8 cellular contexts compared by ENCODE assay signal in genomic region chr18:75247041-75247551, GRCh38. TPM values are rescaled to one million over a fixed set of nuclear protein-coding genes. Genes with fewer than 3 reads are reported as not detected.
DNase-seq lines count a peak whose midpoint lies in the region; ATAC-seq and TF ChIP-seq lines count a peak whose summit lies in the region.

No MANE protein-coding gene starts in this region.

- peak overlapping the region; percentile 74 for H2AFZ ChIP-seq in SK-N-SH (ENCODE audit: low read depth)

- intact Hi-C loops in esophagus muscularis mucosa (cut with DNase I), result loop anchor here (5.0 kb wide), 1 partner anchor 35 kb away; the partner anchor contains the start of gene TSHZ1

- H3K9me2 ChIP-seq in SK-N-SH, result no peaks in the 10 kb centered on the region

- no peaks in the 10 kb centered on the region for H4K20me1 ChIP-seq in SK-N-SH (ENCODE audit: insufficient read depth)

- TF ChIP-seq EP300 in SK-N-SH (IDR thresholded peaks at IDR 0.05; ENCODE audit: borderline replicate concordance in 1 of 2, low read depth in 1 of 2, low read length in 1 of 2) (no peak), esophagus muscularis mucosa (IDR thresholded peaks at IDR 0.05) (no peak)

- H3K27ac ChIP-seq in SK-N-SH (ENCODE audit: low read depth in 2 of 2, low read length in 1 of 2) (peak overlapping the region; percentile 64 to 88), esophagus muscularis mucosa (replicated peaks in 1 of 4) (peak overlapping the region; percentile 74 to 78 (median 76))

- H3K9ac ChIP-seq in SK-N-SH, result peak overlapping the region; percentile 59

- no peaks in the 10 kb centered on the region for H3K9me3 ChIP-seq in SK-N-SH
- H3K9me3 ChIP-seq in esophagus muscularis mucosa, result no peaks in the 10 kb centered on the region

- H3K79me2 ChIP-seq in SK-N-SH (ENCODE audit: insufficient read depth), result 0 out of 2 replicates have a peak, but pooled peaks cover 3% of the 10 kb centered on the region

- H3F3A ChIP-seq in SK-N-SH (replicated peaks; ENCODE audit: insufficient read depth), result peaks cover 7% of the 10 kb centered on the region

- TF ChIP-seq CTCF in SK-N-SH (IDR thresholded peaks at IDR 0.05) (no peak), esophagus muscularis mucosa (IDR thresholded peaks at IDR 0.05) (no peak), retinal pigment epithelial cell (conservative IDR thresholded peaks at IDR 0.05; ENCODE audit: low read depth, low read length) (no peak)

- H3K4me1 ChIP-seq in SK-N-SH (ENCODE audit: control insufficient read depth in 1 of 2, insufficient read depth in 2 of 2, low read depth in 1 of 2, low read length in 1 of 2) (peaks cover 0 to 50% of the 10 kb centered on the region in 2 experiments; a peak in 2 of 4 replicates), esophagus muscularis mucosa (peaks cover 19 to 65% (median 58%) of the 10 kb centered on the region in 4 donors)

- CTCF ChIA-PET in SK-N-SH (lab: Yijun Ruan, JAX), result no interaction called here

- DNase-seq in GF-D8 (lab: John Stamatoyannopoulos, UW), result peak; percentile 44
- peak; percentile 53 for DNase-seq in SK-N-SH
- DNase-seq in esophagus muscularis mucosa (ENCODE audit: extremely low spot score), result no peak
- DNase-seq in retinal pigment epithelial cell (ENCODE audit: low read depth), result no peak
- DNase-seq in NCI-H1436 (lab: John Stamatoyannopoulos, UW), result no peak
- no peak for DNase-seq in activated CD4-positive, alpha-beta T cell treated with anti-CD3 and anti-CD28 coated beads, Interleukin-2, amount 50 U/mL, for 1 hour

- POLR2A ChIA-PET in SK-N-SH (lab: Yijun Ruan, JAX), result interaction anchor here (0.6 kb wide), 1 partner anchor 60 kb away, joined by 3 read pairs; no protein-coding TSS in a partner anchor

- H3K36me3 ChIP-seq in SK-N-SH (replicated peaks in 1 of 2; ENCODE audit: control insufficient read depth in 1 of 2, insufficient read depth in 2 of 2, low read length in 1 of 2) (no peaks in the 10 kb centered on the region), esophagus muscularis mucosa (no peaks in the 10 kb centered on the region)

- peak overlapping the region; percentile 74 for H3K4me2 ChIP-seq in SK-N-SH

- ATAC-seq in GM21825 (IDR thresholded peaks at IDR 0.05; ENCODE audit: unreplicated experiment) (no peak), HG03460 (IDR thresholded peaks at IDR 0.05; ENCODE audit: unreplicated experiment) (no peak)

- H3K4me3 ChIP-seq in SK-N-SH (ENCODE audit: low read depth in 2 of 2, low read length in 1 of 2) (peak overlapping the region; percentile 42 to 56), esophagus muscularis mucosa (peak overlapping the region; percentile 41 to 56 (median 51)), retinal pigment epithelial cell (ENCODE audit: low read length) (peak overlapping the region; percentile 36)

- no peaks in the 10 kb centered on the region for H3K27me3 ChIP-seq in SK-N-SH (ENCODE audit: insufficient read depth)
- no peaks in the 10 kb centered on the region for H3K27me3 ChIP-seq in esophagus muscularis mucosa

- 70% methylated on average over 7 of the region's 9 CpGs for WGBS in SK-N-SH (ENCODE audit: low lambda C conversion rate)
- 44% methylated on average over 9 of the region's 9 CpGs for WGBS in esophagus muscularis mucosa

- no peak for TF ChIP-seq RAD21 in SK-N-SH (IDR thresholded peaks at IDR 0.05; ENCODE audit: low read length)

- no peak for TF ChIP-seq POLR2A in esophagus muscularis mucosa (IDR thresholded peaks at IDR 0.05; ENCODE audit: low read depth)

TF ChIP-seq in SK-N-SH, 30 proteins besides CTCF, POLR2A, EP300 and RAD21:
- TF ChIP-seq POLR2AphosphoS5 (IDR thresholded peaks at IDR 0.05; ENCODE audit: low read depth, low read length) (no peak), MAX (IDR thresholded peaks at IDR 0.05; ENCODE audit: low read depth) (no peak), PBX3 (IDR thresholded peaks at IDR 0.05) (no peak), GABPA (IDR thresholded peaks at IDR 0.05; ENCODE audit: low read depth) (no peak), GATA2 (CRISPR knock-in tag; IDR thresholded peaks at IDR 0.05) (no peak), EZH2phosphoT487 (IDR thresholded peaks at IDR 0.05; ENCODE audit: borderline replicate concordance, low read depth) (no peak)

RNA-seq across cellular contexts. Expression of gene TSHZ1, which starts 36.5 kb away (rescaled TPM):
- 2.6 and 2.8 TPM in 2 replicates for polyA plus RNA-seq in SK-N-SH (2012; rRNA removed)
- 2.5 and 3.0 TPM in 2 replicates for polyA plus RNA-seq in SK-N-SH (2012; cell fraction: cytosol; rRNA removed)
- 3.4 and 3.5 TPM in 2 replicates for polyA plus RNA-seq in SK-N-SH (2012; cell fraction: nucleus; rRNA removed)
- total RNA-seq in esophagus muscularis mucosa, result 10 to 100 TPM; 17.9 to 41.7 (median 32.2) TPM

RNA-seq across cellular contexts. Expression of gene PTGR3, which starts 38.2 kb away (rescaled TPM):
- polyA plus RNA-seq in SK-N-SH (2012; rRNA removed), result 20.7 and 27.1 TPM in 2 replicates
- polyA plus RNA-seq in SK-N-SH (2012; cell fraction: cytosol; rRNA removed), result 21.0 and 23.2 TPM in 2 replicates
- 39.3 and 40.7 TPM in 2 replicates for polyA plus RNA-seq in SK-N-SH (2012; cell fraction: nucleus; rRNA removed)
- 10 to 100 TPM in 3 of 4 donors, 1 to 10 TPM in 1; 9.6 to 27.5 (median 20.1) TPM for total RNA-seq in esophagus muscularis mucosa

Comparison
In these comparisons a context has a peak if more than half of its experiments do, and no peak if none do; other contexts are left out.
1. DNase-seq: peak in GF-D8 (single experiment) and SK-N-SH (single experiment); none in esophagus muscularis mucosa (single experiment), retinal pigment epithelial cell (single experiment), NCI-H1436 (single experiment) and activated CD4-positive, alpha-beta T cell treated with anti-CD3 and anti-CD28 coated beads, Interleukin-2, amount 50 U/mL, for 1 hour (single experiment).
2. Peak in every context shown above with its lines, with median percentiles within 50 percentile points of each other: H3K4me3 ChIP-seq.